ENCODE assay signal across 16 cellular contexts in genomic region chr1:230781596-230781995, GRCh38. TPM values are rescaled to one million over a fixed set of nuclear protein-coding genes. Genes with fewer than 3 reads are reported as not detected.
A peak's percentile ranks its signal among the peaks of the same experiment; 100 is the strongest.
DNase-seq lines count a peak whose midpoint lies in the region; ATAC-seq lines count a peak whose summit lies in the region.
"Had no signal": no experiment of that assay in that cellular context is flagged by ENCODE, and none has a peak within 500 bp of the region (broad histone marks: within the 10 kb centered on the region; RNA-seq: fewer than 3 reads in every experiment).

No MANE protein-coding gene starts in this region.

- DNase-seq in Ammon's horn (ENCODE audit: low spot score) (peak; percentile 48), RPMI7951 (ENCODE audit: low read depth) (peak; percentile 40), NCI-H774 (lab: John Stamatoyannopoulos, UW) (no peak)
- no peak for DNase-seq in stimulated activated CD4-positive, alpha-beta T cell treated with anti-CD3 and anti-CD28 coated beads, Interleukin-12 subunit alpha, Interleukin-12 subunit beta, amount 100 ng/mL, for 4 hours
- DNase-seq: activated CD4-positive, CD25-positive, alpha-beta regulatory T cell treated with anti-CD3 and anti-CD28 coated beads, Interleukin-2, amount 50 U/mL, for 72 hours; EL; endodermal cell; NCI-H2171 treated with DMSO at 0.1 percent for 48 hours; stimulated activated CD4-positive, alpha-beta T cell treated with anti-CD3 and anti-CD28 coated beads, Interleukin-2, amount 100 ng/mL, for 48 hours; stimulated activated naive CD4-positive, alpha-beta T cell had no signal

- ATAC-seq in GM18520 (IDR thresholded peaks at IDR 0.05; ENCODE audit: unreplicated experiment), result peak; percentile 84
- ATAC-seq in HG02759 (IDR thresholded peaks at IDR 0.05; ENCODE audit: unreplicated experiment), result peak; percentile 60
- no peak for ATAC-seq in HG03045 (IDR thresholded peaks at IDR 0.05; ENCODE audit: unreplicated experiment)
- no peak for ATAC-seq in HG03280 (IDR thresholded peaks at IDR 0.05; ENCODE audit: unreplicated experiment)

RNA-seq across cellular contexts. Expression of gene CAPN9, which starts 34.4 kb away (rescaled TPM):
- total RNA-seq in RPMI7951 (2014; rRNA removed; shearing (Covaris generic)), result 0.12 TPM in 1 of 2 replicates, not detected in the other
- total RNA-seq: activated T-helper 1 cell treated with anti-CD3 and anti-CD28 coated beads, Interleukin-12 subunit alpha, Interleukin-12 subunit beta, Interleukin-2, Interleukin-4 antibody, amounts not matched to agents 30 ng/mL and 10 ng/mL and 1 ng/mL, durations not matched to agents 14 hours and 24 hours and 36 hours; OCI-LY7 had no signal

Comparison
In these comparisons a context has a peak if more than half of its experiments do, and no peak if none do; other contexts are left out.
1. DNase-seq: peak in Ammon's horn (single experiment) and RPMI7951 (single experiment); none in NCI-H774 (single experiment) and stimulated activated CD4-positive, alpha-beta T cell treated with anti-CD3 and anti-CD28 coated beads, Interleukin-12 subunit alpha, Interleukin-12 subunit beta, amount 100 ng/mL, for 4 hours (single experiment).
2. ATAC-seq: peak in GM18520 (single experiment) and HG02759 (single experiment); none in HG03045 (single experiment) and HG03280 (single experiment).